ENCODE assay signal across 14 cellular contexts in genomic region chr1:164834641-164835040, GRCh38.
DNase-seq lines count a peak whose midpoint lies in the region; ATAC-seq and TF ChIP-seq lines count a peak whose summit lies in the region.
"Had no signal": no experiment of that assay in that cellular context is flagged by ENCODE, and none has a peak within 500 bp of the region (broad histone marks: within the 10 kb centered on the region; RNA-seq: fewer than 3 reads in every experiment).

No MANE protein-coding gene starts in this region.

- no peak overlapping the region for H3K27ac Mint-ChIP-seq in activated naive CD8-positive, alpha-beta T cell treated with anti-CD3 and anti-CD28 coated beads, Interleukin-2, amount 50 U/mL, for 24 hours
- no peak overlapping the region for H3K27ac Mint-ChIP-seq in mesothelial cell of epicardium

- H3K4me1 ChIP-seq in left ventricle myocardium inferior: peaks cover 41% of the 10 kb centered on the region
- peaks cover 0 to 24% (median 8%) of the 10 kb centered on the region in 9 donors for H3K4me1 ChIP-seq in heart right ventricle
- H3K4me1 ChIP-seq: BLaER1 treated with 17β-estradiol and CSF1 and Interleukin-3, amounts not matched to agents 10 nM and 100 nM had no signal

- H3K36me3 ChIP-seq in left ventricle myocardium inferior (no peaks in the 10 kb centered on the region), heart right ventricle (peaks cover 0 to 23% (median 0%) of the 10 kb centered on the region in 9 donors)

- H3K4me3 Mint-ChIP-seq in activated naive CD8-positive, alpha-beta T cell treated with anti-CD3 and anti-CD28 coated beads, Interleukin-2, amount 50 U/mL, for 24 hours: no peak overlapping the region
- H3K4me3 Mint-ChIP-seq in mesothelial cell of epicardium: no peak overlapping the region
- H3K4me3 Mint-ChIP-seq: CD4-positive, CD25-positive, alpha-beta regulatory T cell had no signal

- no peaks in the 10 kb centered on the region for H3K36me3 Mint-ChIP-seq in activated naive CD8-positive, alpha-beta T cell treated with anti-CD3 and anti-CD28 coated beads, Interleukin-2, amount 50 U/mL, for 24 hours (ENCODE audit: low read depth)
- H3K36me3 Mint-ChIP-seq in mesothelial cell of epicardium: peaks cover 38% of the 10 kb centered on the region
- H3K36me3 Mint-ChIP-seq: CD4-positive, CD25-positive, alpha-beta regulatory T cell had no signal

- ATAC-seq in heart right ventricle: no peak
- ATAC-seq in activated naive CD8-positive, alpha-beta T cell treated with anti-CD3 and anti-CD28 coated beads, Interleukin-2, amount 50 U/mL, for 24 hours: no peak
- ATAC-seq: HepG2 had no signal

- H3K4me1 Mint-ChIP-seq in activated naive CD8-positive, alpha-beta T cell treated with anti-CD3 and anti-CD28 coated beads, Interleukin-2, amount 50 U/mL, for 24 hours: no peaks in the 10 kb centered on the region
- peaks cover 21% of the 10 kb centered on the region for H3K4me1 Mint-ChIP-seq in mesothelial cell of epicardium
- H3K4me1 Mint-ChIP-seq: CD4-positive, CD25-positive, alpha-beta regulatory T cell had no signal

- no peaks in the 10 kb centered on the region for H3K27me3 Mint-ChIP-seq in activated naive CD8-positive, alpha-beta T cell treated with anti-CD3 and anti-CD28 coated beads, Interleukin-2, amount 50 U/mL, for 24 hours
- no peaks in the 10 kb centered on the region for H3K27me3 Mint-ChIP-seq in mesothelial cell of epicardium (ENCODE audit: low read depth)
- H3K27me3 Mint-ChIP-seq: CD4-positive, CD25-positive, alpha-beta regulatory T cell had no signal

- no peak overlapping the region for H3K4me3 ChIP-seq in left ventricle myocardium inferior
- no peak overlapping the region for H3K4me3 ChIP-seq in heart right ventricle
- H3K4me3 ChIP-seq: BLaER1 treated with 17β-estradiol and CSF1 and Interleukin-3, amounts not matched to agents 10 nM and 100 nM; GM23248 had no signal

- H3K27me3 ChIP-seq in left ventricle myocardium inferior (ENCODE audit: low read depth) (no peaks in the 10 kb centered on the region), heart right ventricle (no peaks in the 10 kb centered on the region)
- H3K27me3 ChIP-seq: BLaER1 treated with 17β-estradiol and CSF1 and Interleukin-3, amounts not matched to agents 10 nM and 100 nM had no signal

- intact Hi-C loops in left ventricle myocardium inferior (cut with micrococcal nuclease) (no loop called here), heart right ventricle (cut with DNase I) (loop anchor here in 1 of 10 donors (5.0 kb wide), 1 partner anchor 78 kb away; no protein-coding TSS in a partner anchor)

- no peak for TF ChIP-seq CTCF in left ventricle myocardium inferior (IDR thresholded peaks at IDR 0.05; ENCODE audit: borderline replicate concordance)
- no peak for TF ChIP-seq CTCF in heart right ventricle (IDR thresholded peaks at IDR 0.05)
- TF ChIP-seq CTCF in mesothelial cell of epicardium (IDR thresholded peaks at IDR 0.05; ENCODE audit: unreplicated experiment): no peak

- H3K9me3 ChIP-seq in left ventricle myocardium inferior (replicated peaks) (no peaks in the 10 kb centered on the region), heart right ventricle (no peaks in the 10 kb centered on the region)
- H3K9me3 ChIP-seq: BLaER1 treated with 17β-estradiol and CSF1 and Interleukin-3, amounts not matched to agents 10 nM and 100 nM had no signal

- DNase-seq in left ventricle myocardium inferior: no peak
- no peak for DNase-seq in heart right ventricle
- peak; percentile 29 for DNase-seq in amniotic epithelial cell (ENCODE audit: low read depth)
- peak; percentile 56 for DNase-seq in iris pigment epithelial cell (ENCODE audit: low read depth)
- no peak for DNase-seq in activated naive CD8-positive, alpha-beta T cell treated with anti-CD3 and anti-CD28 coated beads, Interleukin-2, amount 50 U/mL, for 24 hours
- no peak for DNase-seq in mesothelial cell of epicardium (ENCODE audit: low spot score in 2 of 2, unreplicated experiment in 2 of 2)
- no peak for DNase-seq in NCI-H2227 (lab: John Stamatoyannopoulos, UW; ENCODE audit: unreplicated experiment)
- DNase-seq: 8988T; CD4-positive, CD25-positive, alpha-beta regulatory T cell; DMS53; GM23248; H7 had no signal

- H3K27ac ChIP-seq in left ventricle myocardium inferior (replicated peaks) (peak overlapping the region; percentile 24), heart right ventricle (peak overlapping the region in 1 of 10 donors; percentile 3)
- H3K27ac ChIP-seq: BLaER1 treated with 17β-estradiol and CSF1 and Interleukin-3, amounts not matched to agents 10 nM and 100 nM; GM23248 had no signal

- WGBS in heart right ventricle, 2 donors: 0 to 2% methylated on average over 1 of the region's 1 CpG

- no peaks in the 10 kb centered on the region for H3K9me3 Mint-ChIP-seq in activated naive CD8-positive, alpha-beta T cell treated with anti-CD3 and anti-CD28 coated beads, Interleukin-2, amount 50 U/mL, for 24 hours
- H3K9me3 Mint-ChIP-seq in mesothelial cell of epicardium: no peaks in the 10 kb centered on the region

Comparison
In these comparisons a context has a peak if more than half of its experiments do, and no peak if none do; other contexts are left out.
1. DNase-seq: peak in amniotic epithelial cell (single experiment) and iris pigment epithelial cell (single experiment); none in left ventricle myocardium inferior (single experiment), heart right ventricle (0 of 2), activated naive CD8-positive, alpha-beta T cell treated with anti-CD3 and anti-CD28 coated beads, Interleukin-2, amount 50 U/mL, for 24 hours (single experiment), mesothelial cell of epicardium (0 of 2) and NCI-H2227 (single experiment).